In the genomic region with DNA sequence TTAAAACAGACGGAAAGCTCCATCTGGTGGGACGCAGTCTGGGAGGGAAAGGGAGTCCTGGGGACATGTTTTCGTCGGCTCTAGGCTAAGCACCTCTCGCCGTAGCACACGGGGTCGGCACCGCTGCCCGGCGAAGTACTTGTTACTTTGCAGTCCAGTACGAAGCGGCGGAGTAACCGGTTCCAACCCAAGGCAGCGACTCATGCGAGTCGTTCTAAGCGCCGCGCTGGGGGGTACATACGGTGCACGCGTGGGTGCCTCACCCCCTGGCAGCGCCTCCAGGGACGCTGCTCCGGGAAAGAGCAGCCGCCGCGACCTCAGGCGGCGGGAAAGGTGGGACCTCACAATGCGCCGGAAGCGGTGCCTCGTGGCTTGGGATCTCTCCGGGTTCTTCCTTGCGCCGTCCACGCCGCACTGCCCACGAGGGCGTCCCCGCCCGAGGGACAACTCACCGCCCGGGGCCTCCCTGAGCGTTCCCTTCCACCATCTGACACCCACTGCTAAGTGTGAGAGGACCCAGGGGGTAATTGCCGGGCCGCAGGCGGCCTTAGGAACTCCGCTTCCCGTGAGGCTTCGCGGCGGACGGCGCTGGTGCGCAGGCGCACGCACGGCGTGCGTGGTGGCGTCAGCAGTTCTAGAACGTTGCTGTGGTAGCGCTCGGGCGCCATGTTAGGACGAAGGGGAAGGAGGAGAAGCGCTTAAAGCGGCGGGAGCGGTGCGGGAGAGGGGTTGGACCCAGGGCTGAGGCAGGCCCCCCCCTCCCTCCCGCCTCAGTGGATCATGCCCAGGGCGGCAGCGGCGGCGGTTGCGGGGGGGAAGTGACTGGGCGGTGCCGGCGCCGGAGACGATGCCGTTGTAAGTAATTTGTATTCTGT, we compare ENCODE assay signal across 1 cellular context.
TF ChIP-seq lines count a peak whose summit lies in the region.

Gene PAPOLA (plus strand): TSS at position 637 of the 875 bp plus-strand sequence. CDS start 211 bp downstream, at position 848.

TF ChIP-seq in HepG2, 621 proteins besides CTCF, POLR2A, EP300 and RAD21 (continued from another document and continues in another):
- TF ChIP-seq, protein P1, sequence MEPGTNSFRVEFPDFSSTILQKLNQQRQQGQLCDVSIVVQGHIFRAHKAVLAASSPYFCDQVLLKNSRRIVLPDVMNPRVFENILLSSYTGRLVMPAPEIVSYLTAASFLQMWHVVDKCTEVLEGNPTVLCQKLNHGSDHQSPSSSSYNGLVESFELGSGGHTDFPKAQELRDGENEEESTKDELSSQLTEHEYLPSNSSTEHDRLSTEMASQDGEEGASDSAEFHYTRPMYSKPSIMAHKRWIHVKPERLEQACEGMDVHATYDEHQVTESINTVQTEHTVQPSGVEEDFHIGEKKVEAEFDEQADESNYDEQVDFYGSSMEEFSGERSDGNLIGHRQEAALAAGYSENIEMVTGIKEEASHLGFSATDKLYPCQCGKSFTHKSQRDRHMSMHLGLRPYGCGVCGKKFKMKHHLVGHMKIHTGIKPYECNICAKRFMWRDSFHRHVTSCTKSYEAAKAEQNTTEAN (CRISPR knock-in tag; conservative IDR thresholded peaks at IDR 0.05), result peak; percentile 32; the same call in 1 of the 2 replicates
- no peak; the same call in 1 of the 2 replicates for TF ChIP-seq SATB2 (CRISPR knock-in tag; IDR thresholded peaks at IDR 0.05)
- TF ChIP-seq ZBTB42 (CRISPR knock-in tag; IDR thresholded peaks at IDR 0.05), result no peak
- peak; percentile 84; the same call in 1 of the 2 replicates for TF ChIP-seq ZFP90 (CRISPR knock-in tag; IDR thresholded peaks at IDR 0.05; ENCODE audit: borderline replicate concordance)
- TF ChIP-seq SYNCRIP (IDR thresholded peaks at IDR 0.05; ENCODE audit: insufficient read depth, low read depth, low read length), result no peak
- TF ChIP-seq PHF5A (CRISPR knock-in tag; IDR thresholded peaks at IDR 0.05; ENCODE audit: low read depth, unreplicated experiment), result no peak
- TF ChIP-seq BRD4 (CRISPR knock-in tag; IDR thresholded peaks at IDR 0.05), result 0 out of 2 replicates have a peak, but pooled peaks have one; percentile 53
- TF ChIP-seq HES4 (CRISPR knock-in tag; IDR thresholded peaks at IDR 0.05; ENCODE audit: borderline replicate concordance), result 0 out of 2 replicates have a peak, but pooled peaks have one; percentile 14
- TF ChIP-seq HNF4A (CRISPR knock-in tag; IDR thresholded peaks at IDR 0.05), result no peak; the same call in 1 of the 2 replicates
- TF ChIP-seq ZNF766 (CRISPR knock-in tag; IDR thresholded peaks at IDR 0.05; ENCODE audit: borderline replicate concordance), result peak; percentile 73; the same call in 1 of the 2 replicates
- peak; percentile 80; the same call in 1 of the 2 replicates for TF ChIP-seq ZNF564 (CRISPR knock-in tag; IDR thresholded peaks at IDR 0.05)
- no peak for TF ChIP-seq ETS1 (CRISPR knock-in tag; IDR thresholded peaks at IDR 0.05)
- TF ChIP-seq ZNF598 (CRISPR knock-in tag; IDR thresholded peaks at IDR 0.05; ENCODE audit: borderline replicate concordance), result peak; percentile 19; the same call in 1 of the 2 replicates
- peak; percentile 88 for TF ChIP-seq HDAC1 (CRISPR knock-in tag; IDR thresholded peaks at IDR 0.05)
- TF ChIP-seq SIX1 (CRISPR knock-in tag; IDR thresholded peaks at IDR 0.05; ENCODE audit: borderline replicate concordance), result no peak
- peak; percentile 97 for TF ChIP-seq ZFP91 (CRISPR knock-in tag; IDR thresholded peaks at IDR 0.05; ENCODE audit: borderline replicate concordance)
- TF ChIP-seq, protein P2, sequence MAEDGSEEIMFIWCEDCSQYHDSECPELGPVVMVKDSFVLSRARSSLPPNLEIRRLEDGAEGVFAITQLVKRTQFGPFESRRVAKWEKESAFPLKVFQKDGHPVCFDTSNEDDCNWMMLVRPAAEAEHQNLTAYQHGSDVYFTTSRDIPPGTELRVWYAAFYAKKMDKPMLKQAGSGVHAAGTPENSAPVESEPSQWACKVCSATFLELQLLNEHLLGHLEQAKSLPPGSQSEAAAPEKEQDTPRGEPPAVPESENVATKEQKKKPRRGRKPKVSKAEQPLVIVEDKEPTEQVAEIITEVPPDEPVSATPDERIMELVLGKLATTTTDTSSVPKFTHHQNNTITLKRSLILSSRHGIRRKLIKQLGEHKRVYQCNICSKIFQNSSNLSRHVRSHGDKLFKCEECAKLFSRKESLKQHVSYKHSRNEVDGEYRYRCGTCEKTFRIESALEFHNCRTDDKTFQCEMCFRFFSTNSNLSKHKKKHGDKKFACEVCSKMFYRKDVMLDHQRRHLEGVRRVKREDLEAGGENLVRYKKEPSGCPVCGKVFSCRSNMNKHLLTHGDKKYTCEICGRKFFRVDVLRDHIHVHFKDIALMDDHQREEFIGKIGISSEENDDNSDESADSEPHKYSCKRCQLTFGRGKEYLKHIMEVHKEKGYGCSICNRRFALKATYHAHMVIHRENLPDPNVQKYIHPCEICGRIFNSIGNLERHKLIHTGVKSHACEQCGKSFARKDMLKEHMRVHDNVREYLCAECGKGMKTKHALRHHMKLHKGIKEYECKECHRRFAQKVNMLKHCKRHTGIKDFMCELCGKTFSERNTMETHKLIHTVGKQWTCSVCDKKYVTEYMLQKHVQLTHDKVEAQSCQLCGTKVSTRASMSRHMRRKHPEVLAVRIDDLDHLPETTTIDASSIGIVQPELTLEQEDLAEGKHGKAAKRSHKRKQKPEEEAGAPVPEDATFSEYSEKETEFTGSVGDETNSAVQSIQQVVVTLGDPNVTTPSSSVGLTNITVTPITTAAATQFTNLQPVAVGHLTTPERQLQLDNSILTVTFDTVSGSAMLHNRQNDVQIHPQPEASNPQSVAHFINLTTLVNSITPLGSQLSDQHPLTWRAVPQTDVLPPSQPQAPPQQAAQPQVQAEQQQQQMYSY (CRISPR knock-in tag; IDR thresholded peaks at IDR 0.05), result peak; percentile 33; the same call in 1 of the 2 replicates
- TF ChIP-seq LCORL (IDR thresholded peaks at IDR 0.05), result no peak
- peak; percentile 75 for TF ChIP-seq LCORL (CRISPR knock-in tag; IDR thresholded peaks at IDR 0.05)
- peak; percentile 66; the same call in 1 of the 2 replicates for TF ChIP-seq ZMYM3 (CRISPR knock-in tag; IDR thresholded peaks at IDR 0.05)
- 0 out of 2 replicates have a peak, but pooled peaks have one; percentile 46 for TF ChIP-seq NR1H2 (CRISPR knock-in tag; IDR thresholded peaks at IDR 0.05; ENCODE audit: borderline replicate concordance, low read depth)
- no peak for TF ChIP-seq STAG1 (CRISPR knock-in tag; IDR thresholded peaks at IDR 0.05)
- TF ChIP-seq STAT6 (CRISPR knock-in tag; IDR thresholded peaks at IDR 0.05; ENCODE audit: borderline replicate concordance), result peak; percentile 72; the same call in 1 of the 2 replicates
- TF ChIP-seq SMAD3 (CRISPR knock-in tag; IDR thresholded peaks at IDR 0.05), result 0 out of 2 replicates have a peak, but pooled peaks have one; percentile 47
- TF ChIP-seq PRMT3 (CRISPR knock-in tag; IDR thresholded peaks at IDR 0.05; ENCODE audit: borderline replicate concordance, low read depth), result no peak
- no peak for TF ChIP-seq JUNB (CRISPR knock-in tag; IDR thresholded peaks at IDR 0.05; ENCODE audit: borderline replicate concordance)
- TF ChIP-seq MATR3 (CRISPR knock-in tag; IDR thresholded peaks at IDR 0.05), result no peak
- TF ChIP-seq ZSCAN20 (CRISPR knock-in tag; IDR thresholded peaks at IDR 0.05; ENCODE audit: borderline replicate concordance), result peak; percentile 16; the same call in 1 of the 2 replicates
- peak; percentile 57 for TF ChIP-seq RXRB (CRISPR knock-in tag; IDR thresholded peaks at IDR 0.05; ENCODE audit: borderline replicate concordance)
- TF ChIP-seq SP5 (CRISPR knock-in tag; IDR thresholded peaks at IDR 0.05; ENCODE audit: borderline replicate concordance, low read depth), result no peak
- no peak for TF ChIP-seq HHEX (CRISPR knock-in tag; IDR thresholded peaks at IDR 0.05)
- peak; percentile 34; the same call in 1 of the 2 replicates for TF ChIP-seq ZNF773 (CRISPR knock-in tag; IDR thresholded peaks at IDR 0.05; ENCODE audit: borderline replicate concordance)
- no peak for TF ChIP-seq CEBPB (IDR thresholded peaks at IDR 0.05; ENCODE audit: borderline replicate concordance, low read depth, low read length)
- peak; percentile 38; the same call in 1 of the 2 replicates for TF ChIP-seq NCOA2 (CRISPR knock-in tag; IDR thresholded peaks at IDR 0.05)
- TF ChIP-seq ZNF205 (CRISPR knock-in tag; IDR thresholded peaks at IDR 0.05), result peak; percentile 42
- peak; percentile 91 for TF ChIP-seq ZSCAN30 (CRISPR knock-in tag; IDR thresholded peaks at IDR 0.05)
- TF ChIP-seq, protein P3, sequence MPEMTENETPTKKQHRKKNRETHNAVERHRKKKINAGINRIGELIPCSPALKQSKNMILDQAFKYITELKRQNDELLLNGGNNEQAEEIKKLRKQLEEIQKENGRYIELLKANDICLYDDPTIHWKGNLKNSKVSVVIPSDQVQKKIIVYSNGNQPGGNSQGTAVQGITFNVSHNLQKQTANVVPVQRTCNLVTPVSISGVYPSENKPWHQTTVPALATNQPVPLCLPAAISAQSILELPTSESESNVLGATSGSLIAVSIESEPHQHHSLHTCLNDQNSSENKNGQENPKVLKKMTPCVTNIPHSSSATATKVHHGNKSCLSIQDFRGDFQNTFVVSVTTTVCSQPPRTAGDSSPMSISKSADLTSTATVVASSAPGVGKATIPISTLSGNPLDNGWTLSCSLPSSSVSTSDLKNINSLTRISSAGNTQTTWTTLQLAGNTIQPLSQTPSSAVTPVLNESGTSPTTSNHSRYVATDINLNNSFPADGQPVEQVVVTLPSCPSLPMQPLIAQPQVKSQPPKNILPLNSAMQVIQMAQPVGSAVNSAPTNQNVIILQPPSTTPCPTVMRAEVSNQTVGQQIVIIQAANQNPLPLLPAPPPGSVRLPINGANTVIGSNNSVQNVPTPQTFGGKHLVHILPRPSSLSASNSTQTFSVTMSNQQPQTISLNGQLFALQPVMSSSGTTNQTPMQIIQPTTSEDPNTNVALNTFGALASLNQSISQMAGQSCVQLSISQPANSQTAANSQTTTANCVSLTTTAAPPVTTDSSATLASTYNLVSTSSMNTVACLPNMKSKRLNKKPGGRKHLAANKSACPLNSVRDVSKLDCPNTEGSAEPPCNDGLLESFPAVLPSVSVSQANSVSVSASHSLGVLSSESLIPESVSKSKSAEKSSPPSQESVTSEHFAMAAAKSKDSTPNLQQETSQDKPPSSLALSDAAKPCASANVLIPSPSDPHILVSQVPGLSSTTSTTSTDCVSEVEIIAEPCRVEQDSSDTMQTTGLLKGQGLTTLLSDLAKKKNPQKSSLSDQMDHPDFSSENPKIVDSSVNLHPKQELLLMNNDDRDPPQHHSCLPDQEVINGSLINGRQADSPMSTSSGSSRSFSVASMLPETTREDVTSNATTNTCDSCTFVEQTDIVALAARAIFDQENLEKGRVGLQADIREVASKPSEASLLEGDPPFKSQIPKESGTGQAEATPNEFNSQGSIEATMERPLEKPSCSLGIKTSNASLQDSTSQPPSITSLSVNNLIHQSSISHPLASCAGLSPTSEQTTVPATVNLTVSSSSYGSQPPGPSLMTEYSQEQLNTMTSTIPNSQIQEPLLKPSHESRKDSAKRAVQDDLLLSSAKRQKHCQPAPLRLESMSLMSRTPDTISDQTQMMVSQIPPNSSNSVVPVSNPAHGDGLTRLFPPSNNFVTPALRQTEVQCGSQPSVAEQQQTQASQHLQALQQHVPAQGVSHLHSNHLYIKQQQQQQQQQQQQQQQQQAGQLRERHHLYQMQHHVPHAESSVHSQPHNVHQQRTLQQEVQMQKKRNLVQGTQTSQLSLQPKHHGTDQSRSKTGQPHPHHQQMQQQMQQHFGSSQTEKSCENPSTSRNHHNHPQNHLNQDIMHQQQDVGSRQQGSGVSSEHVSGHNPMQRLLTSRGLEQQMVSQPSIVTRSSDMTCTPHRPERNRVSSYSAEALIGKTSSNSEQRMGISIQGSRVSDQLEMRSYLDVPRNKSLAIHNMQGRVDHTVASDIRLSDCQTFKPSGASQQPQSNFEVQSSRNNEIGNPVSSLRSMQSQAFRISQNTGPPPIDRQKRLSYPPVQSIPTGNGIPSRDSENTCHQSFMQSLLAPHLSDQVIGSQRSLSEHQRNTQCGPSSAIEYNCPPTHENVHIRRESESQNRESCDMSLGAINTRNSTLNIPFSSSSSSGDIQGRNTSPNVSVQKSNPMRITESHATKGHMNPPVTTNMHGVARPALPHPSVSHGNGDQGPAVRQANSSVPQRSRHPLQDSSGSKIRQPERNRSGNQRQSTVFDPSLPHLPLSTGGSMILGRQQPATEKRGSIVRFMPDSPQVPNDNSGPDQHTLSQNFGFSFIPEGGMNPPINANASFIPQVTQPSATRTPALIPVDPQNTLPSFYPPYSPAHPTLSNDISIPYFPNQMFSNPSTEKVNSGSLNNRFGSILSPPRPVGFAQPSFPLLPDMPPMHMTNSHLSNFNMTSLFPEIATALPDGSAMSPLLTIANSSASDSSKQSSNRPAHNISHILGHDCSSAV (CRISPR knock-in tag; IDR thresholded peaks at IDR 0.05; ENCODE audit: borderline replicate concordance), result no peak
- no peak for TF ChIP-seq ATAD3A (CRISPR knock-in tag; IDR thresholded peaks at IDR 0.05)
